Comparison of ENCODE assay signal across 12 cellular contexts in genomic region chr4:41155194-41155830, GRCh38. TPM values are rescaled to one million over a fixed set of nuclear protein-coding genes. Genes with fewer than 3 reads are reported as not detected.
A peak's percentile ranks its signal among the peaks of the same experiment; 100 is the strongest.
DNase-seq lines count a peak whose midpoint lies in the region; ATAC-seq and TF ChIP-seq lines count a peak whose summit lies in the region.
"Had no signal": no experiment of that assay in that cellular context is flagged by ENCODE, and none has a peak within 500 bp of the region (broad histone marks: within the 10 kb centered on the region; RNA-seq: fewer than 3 reads in every experiment).

No MANE protein-coding gene starts in this region.

- ATAC-seq in sciatic nerve (peak; percentile 77), HG02623 (IDR thresholded peaks at IDR 0.05; ENCODE audit: unreplicated experiment) (no peak), HG03175 (IDR thresholded peaks at IDR 0.05; ENCODE audit: unreplicated experiment) (no peak), HG02642 (IDR thresholded peaks at IDR 0.05; ENCODE audit: poor library complexity, unreplicated experiment) (no peak), HG03025 (IDR thresholded peaks at IDR 0.05; ENCODE audit: low FRiP score, unreplicated experiment) (no peak)
- ATAC-seq: Panc1 had no signal

- peaks cover 82% of the 10 kb centered on the region for H3K79me2 ChIP-seq in mammary epithelial cell (ENCODE audit: insufficient read depth, low read length)

- H3K9me3 ChIP-seq in mammary epithelial cell (replicated peaks; ENCODE audit: insufficient read depth, low read length) (no peaks in the 10 kb centered on the region), right atrium auricular region (no peaks in the 10 kb centered on the region)
- H3K9me3 ChIP-seq: adrenal gland had no signal

- H3K4me1 ChIP-seq in mammary epithelial cell (ENCODE audit: insufficient read depth, low read length), result peaks cover 46% of the 10 kb centered on the region
- peaks cover 0 to 38% of the 10 kb centered on the region in 2 donors for H3K4me1 ChIP-seq in right atrium auricular region

- H3K27ac ChIP-seq in mammary epithelial cell (ENCODE audit: insufficient read depth, low read depth, low read length), result peak overlapping the region; percentile 38
- H3K27ac ChIP-seq in right atrium auricular region, result peak overlapping the region; percentile 38 to 73

- H2AFZ ChIP-seq in mammary epithelial cell (ENCODE audit: low read depth, low read length), result no peak overlapping the region

- CTCF ChIA-PET in mammary epithelial cell (lab: Charles Lee; ENCODE audit: low non-redundant PET), result no interaction called here

- H3K4me2 ChIP-seq in mammary epithelial cell (ENCODE audit: insufficient read depth, low read depth, low read length), result peak overlapping the region; percentile 61

- no peak overlapping the region for H3K9ac ChIP-seq in mammary epithelial cell (ENCODE audit: insufficient read depth, low read length)

- intact Hi-C loops in mammary epithelial cell (cut with micrococcal nuclease), result no loop called here
- intact Hi-C loops in sciatic nerve (cut with DNase I), result no loop called here

- WGBS in mammary epithelial cell (ENCODE audit: low coverage, missing lambda C conversion rate), result 47% methylated on average over 5 of the region's 5 CpGs

- H3K4me3 ChIP-seq in mammary epithelial cell (replicated peaks in 1 of 3; ENCODE audit: insufficient read depth in 1 of 3, low read depth in 2 of 3, low read length in 3 of 3) (no peak overlapping the region), right atrium auricular region (no peak overlapping the region)
- H3K4me3 ChIP-seq: adrenal gland had no signal

- no TSS peak for BruUV-seq in mammary epithelial cell (replicated peaks; lab: Mats Ljungman, UMichigan)

- no peaks in the 10 kb centered on the region for H4K20me1 ChIP-seq in mammary epithelial cell (ENCODE audit: insufficient read depth, low read length)

- H3K27me3 ChIP-seq in mammary epithelial cell (ENCODE audit: insufficient read depth, low read length) (no peaks in the 10 kb centered on the region), right atrium auricular region (no peaks in the 10 kb centered on the region)
- H3K27me3 ChIP-seq: adrenal gland had no signal

- dilution Hi-C loops in mammary epithelial cell (cut with HindIII; ENCODE audit: low sequenced_read_pairs), result no loop called here

- in situ Hi-C loops in mammary epithelial cell (cut with MboI; ENCODE audit: low sequenced_read_pairs in 2 of 2), result no loop called here

- H3K36me3 ChIP-seq in mammary epithelial cell (ENCODE audit: insufficient read depth, low read length), result no peaks in the 10 kb centered on the region
- no peaks in the 10 kb centered on the region for H3K36me3 ChIP-seq in right atrium auricular region
- H3K36me3 ChIP-seq: adrenal gland had no signal

- TF ChIP-seq CTCF in mammary epithelial cell (conservative IDR thresholded peaks at IDR 0.05 in 1 of 2, IDR thresholded peaks at IDR 0.05 in 1 of 2; ENCODE audit: extremely low read depth in 1 of 2, insufficient read depth in 1 of 2, low read depth in 1 of 2, low read length in 2 of 2) (no peak), right atrium auricular region (IDR thresholded peaks at IDR 0.05) (no peak)

- DNase-seq in H4 (ENCODE audit: low spot score) (peak; percentile 43), mammary epithelial cell (no peak), right atrium auricular region (ENCODE audit: low spot score) (no peak), sciatic nerve (ENCODE audit: low spot score) (no peak)
- DNase-seq: activated CD4-positive, alpha-beta memory T cell treated with anti-CD3 and anti-CD28 coated beads for 36 hours; NCI-H2029 treated with DMSO at 0.1 percent for 48 hours had no signal

RNA-seq across cellular contexts. Expression of gene APBB2, which starts 59.0 kb away (rescaled TPM):
- 25.5 and 25.7 TPM in 2 replicates for total RNA-seq in H4 (2014; rRNA removed; shearing (Covaris generic))
- total RNA-seq in mammary epithelial cell (10 to 100 TPM; 75.8 to 81.7 TPM), right atrium auricular region (10 to 100 TPM; 37.3 to 75.3 TPM), sciatic nerve (147 TPM)
- polyA plus RNA-seq in mammary epithelial cell, result 60.8 TPM
- 74.3 TPM for polyA minus RNA-seq in mammary epithelial cell
